15 cellular contexts compared by ENCODE assay signal in genomic region chr11:78364128-78364751, GRCh38.
"Had no signal": no experiment of that assay in that cellular context is flagged by ENCODE, and none has a peak within 500 bp of the region (broad histone marks: within the 10 kb centered on the region; RNA-seq: fewer than 3 reads in every experiment).

No MANE protein-coding gene starts in this region.

- H3K9me3 Mint-ChIP-seq: activated CD4-positive, alpha-beta memory T cell treated with anti-CD3 and anti-CD28 coated beads, Interleukin-2, amount 10 ng/mL, durations not matched to agents 7 days and 5 days; activated naive CD4-positive, alpha-beta T cell treated with anti-CD3 and anti-CD28 coated beads, Interleukin-2, amount 50 U/mL, for 72 hours; activated T-cell treated with anti-CD3 and anti-CD28 coated beads, Interleukin-2, amount 50 U/mL, for 4 hours; T-helper 1 cell treated with Interleukin-12 subunit alpha and Interleukin-12 subunit beta and Interleukin-4 antibody, amounts not matched to agents 30 μg/mL and 1 μg/mL, for 36 hours had no signal

- DNase-seq: activated CD4-positive, alpha-beta memory T cell treated with anti-CD3 and anti-CD28 coated beads, Interleukin-2, amount 10 ng/mL, durations not matched to agents 7 days and 5 days; activated CD4-positive, alpha-beta T cell treated with anti-CD3 and anti-CD28 coated beads for 36 hours; activated effector memory CD4-positive, alpha-beta T cell treated with anti-CD3 and anti-CD28 coated beads, Interleukin-2, amount 50 U/mL, for 16 hours; activated T-cell treated with anti-CD3 and anti-CD28 coated beads, Interleukin-2, amount 50 U/mL, for 4 hours; kidney; left ventricle myocardium superior; ovary; stimulated activated naive CD8-positive, alpha-beta T cell treated with anti-CD3 and anti-CD28 coated beads, Interleukin-15, Interleukin-2, amounts not matched to agents 100 U/mL and 50 U/mL, for 24 hours; upper lobe of left lung had no signal

- H3K27ac ChIP-seq: cardiac muscle cell, hepatocyte, ovary had no signal

- H3K36me3 Mint-ChIP-seq: activated naive CD4-positive, alpha-beta T cell treated with anti-CD3 and anti-CD28 coated beads, Interleukin-2, amount 50 U/mL, for 72 hours had no signal

- H3K27ac Mint-ChIP-seq: activated CD4-positive, alpha-beta memory T cell treated with anti-CD3 and anti-CD28 coated beads, Interleukin-2, amount 10 ng/mL, durations not matched to agents 7 days and 5 days; activated CD4-positive, alpha-beta T cell treated with anti-CD3 and anti-CD28 coated beads for 36 hours; activated naive CD4-positive, alpha-beta T cell treated with anti-CD3 and anti-CD28 coated beads, Interleukin-2, amount 50 U/mL, for 72 hours; T-helper 1 cell treated with Interleukin-12 subunit alpha and Interleukin-12 subunit beta and Interleukin-4 antibody, amounts not matched to agents 30 μg/mL and 1 μg/mL, for 36 hours had no signal

- H3K4me2 ChIP-seq: hepatocyte had no signal

- FAIRE-seq: endometrium, kidney had no signal

- H3K27me3 Mint-ChIP-seq: activated CD4-positive, alpha-beta memory T cell treated with anti-CD3 and anti-CD28 coated beads, Interleukin-2, amount 10 ng/mL, durations not matched to agents 7 days and 5 days; activated CD4-positive, alpha-beta T cell treated with anti-CD3 and anti-CD28 coated beads for 36 hours had no signal

- H3K4me3 ChIP-seq: cardiac muscle cell, hepatocyte, ovary had no signal

- H3K9me3 ChIP-seq: ovary, upper lobe of left lung had no signal

- ATAC-seq: activated CD4-positive, alpha-beta T cell treated with anti-CD3 and anti-CD28 coated beads for 36 hours; activated naive CD4-positive, alpha-beta T cell treated with anti-CD3 and anti-CD28 coated beads, Interleukin-2, amount 50 U/mL, for 72 hours; activated T-cell treated with anti-CD3 and anti-CD28 coated beads, Interleukin-2, amount 50 U/mL, for 4 hours; left ventricle myocardium superior; sciatic nerve; stimulated activated naive CD8-positive, alpha-beta T cell treated with anti-CD3 and anti-CD28 coated beads, Interleukin-15, Interleukin-2, amounts not matched to agents 100 U/mL and 50 U/mL, for 24 hours had no signal

- H3K4me1 Mint-ChIP-seq: activated CD4-positive, alpha-beta T cell treated with anti-CD3 and anti-CD28 coated beads for 36 hours had no signal

- H3K36me3 ChIP-seq: cardiac muscle cell, ovary, upper lobe of left lung had no signal

- H2AFZ ChIP-seq: hepatocyte had no signal

- H3K27me3 ChIP-seq: cardiac muscle cell, hepatocyte, ovary, upper lobe of left lung had no signal

- H3K4me3 Mint-ChIP-seq: activated CD4-positive, alpha-beta memory T cell treated with anti-CD3 and anti-CD28 coated beads, Interleukin-2, amount 10 ng/mL, durations not matched to agents 7 days and 5 days; activated CD4-positive, alpha-beta T cell treated with anti-CD3 and anti-CD28 coated beads for 36 hours; activated T-cell treated with anti-CD3 and anti-CD28 coated beads, Interleukin-2, amount 50 U/mL, for 4 hours; T-helper 1 cell treated with Interleukin-12 subunit alpha and Interleukin-12 subunit beta and Interleukin-4 antibody, amounts not matched to agents 30 μg/mL and 1 μg/mL, for 36 hours had no signal
